19 cellular contexts compared by ENCODE assay signal in genomic region chr3:134563614-134564013, GRCh38.
A peak's percentile ranks its signal among the peaks of the same experiment; 100 is the strongest.
DNase-seq lines count a peak whose midpoint lies in the region; ATAC-seq, FAIRE-seq and TF ChIP-seq lines count a peak whose summit lies in the region.
"Had no signal": no experiment of that assay in that cellular context is flagged by ENCODE, and none has a peak within 500 bp of the region (broad histone marks: within the 10 kb centered on the region; RNA-seq: fewer than 3 reads in every experiment).

No MANE protein-coding gene starts in this region.

- peaks cover 42% of the 10 kb centered on the region for H3K36me3 Mint-ChIP-seq in MCF 10A (ENCODE audit: insufficient read depth, unreplicated experiment)

- H3K4me2 ChIP-seq in mammary epithelial cell (ENCODE audit: insufficient read depth, low read depth, low read length): no peak overlapping the region
- no peak overlapping the region for H3K4me2 ChIP-seq in K562 (ENCODE audit: insufficient read depth, low read length)
- H3K4me2 ChIP-seq: BLaER1 had no signal

- no peaks in the 10 kb centered on the region for H3K9me1 ChIP-seq in K562 (ENCODE audit: control insufficient read depth, insufficient read depth, low read length)

- POLR2A ChIA-PET in MCF 10A (lab: Yijun Ruan, JAX) (no interaction called here), K562 (lab: Yijun Ruan, JAX) (no interaction called here)

- dilution Hi-C loops in mammary epithelial cell (cut with HindIII; ENCODE audit: low sequenced_read_pairs): loop anchor here (5.0 kb wide), 1 partner anchor 51 kb away; no protein-coding TSS in a partner anchor

- H3K4me1 ChIP-seq in mammary epithelial cell (ENCODE audit: insufficient read depth, low read length): no peaks in the 10 kb centered on the region
- no peaks in the 10 kb centered on the region for H3K4me1 ChIP-seq in K562 (replicated peaks in 1 of 2; ENCODE audit: control insufficient read depth in 2 of 2, insufficient read depth in 2 of 2, low read length in 2 of 2)
- no peaks in the 10 kb centered on the region for H3K4me1 ChIP-seq in foreskin keratinocyte
- H3K4me1 ChIP-seq: BLaER1 had no signal

- CTCF ChIA-PET in mammary epithelial cell (lab: Charles Lee; ENCODE audit: low non-redundant PET) (no interaction called here), MCF 10A (lab: Yijun Ruan, JAX) (interaction anchor here (0.9 to 1.2 kb wide), 3 partner anchors 18 to 44 kb away, joined by 3 to 5 read pairs (median 3); no protein-coding TSS in a partner anchor), K562 (lab: Yijun Ruan, JAX; ENCODE audit: low intra/inter-chr PET ratio) (no interaction called here)

- no peaks in the 10 kb centered on the region for H3K27me3 ChIP-seq in mammary epithelial cell (ENCODE audit: insufficient read depth, low read length)
- H3K27me3 ChIP-seq in K562 (ENCODE audit: control insufficient read depth in 2 of 2, insufficient read depth in 2 of 2, low read length in 2 of 2): no peaks in the 10 kb centered on the region
- H3K27me3 ChIP-seq in foreskin keratinocyte: no peaks in the 10 kb centered on the region
- H3K27me3 ChIP-seq: BLaER1 had no signal

- in situ Hi-C loops in mammary epithelial cell (cut with MboI; ENCODE audit: low sequenced_read_pairs in 2 of 2): no loop called here
- in situ Hi-C loops in K562 (cut with MboI): no loop called here

- intact Hi-C loops in mammary epithelial cell (cut with micrococcal nuclease): no loop called here
- intact Hi-C loops in MCF 10A (cut with micrococcal nuclease): no loop called here
- intact Hi-C loops in K562 (cut with micrococcal nuclease): no loop called here

- ATAC-seq in K562: peak; percentile 49; the same call in 2 of the 3 replicates
- peak; percentile 41 for ATAC-seq in foreskin keratinocyte
- no peak for ATAC-seq in GM21423 (IDR thresholded peaks at IDR 0.05; ENCODE audit: unreplicated experiment)
- ATAC-seq: HCT116, Panc1 had no signal

- no peaks in the 10 kb centered on the region for H3K4me1 Mint-ChIP-seq in MCF 10A (ENCODE audit: insufficient read depth, unreplicated experiment)

- no peaks in the 10 kb centered on the region for H4K20me1 ChIP-seq in mammary epithelial cell (ENCODE audit: insufficient read depth, low read length)
- no peaks in the 10 kb centered on the region for H4K20me1 ChIP-seq in K562 (replicated peaks; ENCODE audit: control insufficient read depth, insufficient read depth, low read length)
- H4K20me1 ChIP-seq: BLaER1 had no signal

- no peaks in the 10 kb centered on the region for H3K79me2 ChIP-seq in mammary epithelial cell (ENCODE audit: insufficient read depth, low read length)
- no peaks in the 10 kb centered on the region for H3K79me2 ChIP-seq in K562 (ENCODE audit: control insufficient read depth, insufficient read depth, low read length)

- BruUV-seq in mammary epithelial cell (replicated peaks; lab: Mats Ljungman, UMichigan): no TSS peak
- no TSS peak for BruUV-seq in MCF 10A (replicated peaks; lab: Mats Ljungman, UMichigan)
- BruUV-seq in K562 (replicated peaks; lab: Mats Ljungman, UMichigan): no TSS peak

- WGBS in mammary epithelial cell (ENCODE audit: low coverage, missing lambda C conversion rate): 99% methylated on average over 6 of the region's 6 CpGs
- 38% methylated on average over 3 of the region's 6 CpGs for WGBS in K562 (ENCODE audit: insufficient coverage, low coverage, missing lambda C conversion rate)

- no peak overlapping the region for H3K27ac Mint-ChIP-seq in MCF 10A (ENCODE audit: low read depth, unreplicated experiment)

- no peak for FAIRE-seq in K562 (lab: Jason Lieb, UNC)
- FAIRE-seq: A204.1, GM12892 had no signal

- no peak for TF ChIP-seq EP300 in K562 (IDR thresholded peaks at IDR 0.05; ENCODE audit: low read length)

- no peaks in the 10 kb centered on the region for H3K27me3 Mint-ChIP-seq in MCF 10A (ENCODE audit: insufficient read depth, unreplicated experiment)

- H3K4me3 ChIP-seq in mammary epithelial cell (replicated peaks in 1 of 3; ENCODE audit: insufficient read depth in 1 of 3, low read depth in 2 of 3, low read length in 3 of 3): no peak overlapping the region
- no peak overlapping the region for H3K4me3 ChIP-seq in K562
- H3K4me3 ChIP-seq: BLaER1, GM23248 had no signal

- TF ChIP-seq CTCF in mammary epithelial cell (conservative IDR thresholded peaks at IDR 0.05 in 1 of 2, IDR thresholded peaks at IDR 0.05 in 1 of 2; ENCODE audit: extremely low read depth in 1 of 2, insufficient read depth in 1 of 2, low read depth in 1 of 2, low read length in 2 of 2): no peak
- TF ChIP-seq CTCF in MCF 10A (IDR thresholded peaks at IDR 0.05; ENCODE audit: unreplicated experiment): no peak
- TF ChIP-seq CTCF in K562 (IDR thresholded peaks at IDR 0.05 in 2 of 3, conservative IDR thresholded peaks at IDR 0.05 in 1 of 3; ENCODE audit: insufficient read depth in 2 of 3, low read depth in 1 of 3, low read length in 3 of 3): no peak
- no peak for TF ChIP-seq CTCF in foreskin keratinocyte (conservative IDR thresholded peaks at IDR 0.05)

- H3K9ac ChIP-seq in mammary epithelial cell (ENCODE audit: insufficient read depth, low read length) (no peak overlapping the region), K562 (ENCODE audit: insufficient read depth in 1 of 2, low read depth in 2 of 2, low read length in 2 of 2) (no peak overlapping the region)
- H3K9ac ChIP-seq: BLaER1, GM23248 had no signal

- no peak overlapping the region for H3K27ac ChIP-seq in mammary epithelial cell (ENCODE audit: insufficient read depth, low read depth, low read length)
- H3K27ac ChIP-seq in K562 (ENCODE audit: extremely low read depth, low read depth, low read length): no peak overlapping the region
- no peak overlapping the region for H3K27ac ChIP-seq in foreskin keratinocyte
- H3K27ac ChIP-seq: BLaER1, GM23248, HL-60 had no signal

- no peaks in the 10 kb centered on the region for H3K9me3 ChIP-seq in mammary epithelial cell (replicated peaks; ENCODE audit: insufficient read depth, low read length)
- no peaks in the 10 kb centered on the region for H3K9me3 ChIP-seq in K562 (replicated peaks; ENCODE audit: control insufficient read depth, insufficient read depth, low read depth, low read length)

- peaks cover 2% of the 10 kb centered on the region for H3K9me3 Mint-ChIP-seq in MCF 10A (ENCODE audit: unreplicated experiment)

- peak; percentile 1 for DNase-seq in mammary epithelial cell
- DNase-seq in MCF 10A (ENCODE audit: unreplicated experiment): no peak
- DNase-seq in K562 (ENCODE audit: extremely low read depth in 1 of 4, low spot score in 3 of 4): no peak
- DNase-seq in foreskin keratinocyte: peak; percentile 19 to 32
- no peak for DNase-seq in mucosa of gallbladder (ENCODE audit: low spot score)
- DNase-seq in RKO (ENCODE audit: low spot score): no peak
- DNase-seq: GM23248, MV-4-11, NCI-H1417, NCI-H1930, NCI-H526 treated with DMSO at 0.1 percent for 48 hours, SHP77 had no signal

- H2AFZ ChIP-seq in mammary epithelial cell (ENCODE audit: low read depth, low read length): no peak overlapping the region
- H2AFZ ChIP-seq in K562 (ENCODE audit: low read depth, low read length): no peak overlapping the region
- H2AFZ ChIP-seq: GM23248 had no signal

- no peak for TF ChIP-seq POLR2A in K562 (conservative IDR thresholded peaks at IDR 0.05)

- no peak overlapping the region for H3K4me3 Mint-ChIP-seq in MCF 10A (ENCODE audit: unreplicated experiment)

- no peaks in the 10 kb centered on the region for H3K36me3 ChIP-seq in mammary epithelial cell (ENCODE audit: insufficient read depth, low read length)
- no peaks in the 10 kb centered on the region for H3K36me3 ChIP-seq in K562 (ENCODE audit: control insufficient read depth, insufficient read depth, low read length)

- no peak for TF ChIP-seq RAD21 in K562 (CRISPR knock-in tag; conservative IDR thresholded peaks at IDR 0.05 in 1 of 2, IDR thresholded peaks at IDR 0.05 in 1 of 2)

TF ChIP-seq in K562, 482 proteins besides CTCF, POLR2A, EP300 and RAD21 (continues in another document):
- TF ChIP-seq CHD2 (IDR thresholded peaks at IDR 0.05; ENCODE audit: low read depth, low read length) (no peak), ZNF79 (CRISPR knock-in tag; IDR thresholded peaks at IDR 0.05; ENCODE audit: low read depth) (no peak), GATAD2B (IDR thresholded peaks at IDR 0.05; ENCODE audit: borderline replicate concordance) (no peak), ATF3 (IDR thresholded peaks at IDR 0.05) (peak; percentile 64), ATF3 (CRISPR knock-in tag; conservative IDR thresholded peaks at IDR 0.05) (no peak), CEBPG (CRISPR knock-in tag; IDR thresholded peaks at IDR 0.05) (no peak), CEBPG (tag; conservative IDR thresholded peaks at IDR 0.05 in 1 of 2, IDR thresholded peaks at IDR 0.05 in 1 of 2) (0 out of 4 replicates have a peak, but pooled peaks of 1 of the 2 experiments have one; percentile 42), RFX1 (IDR thresholded peaks at IDR 0.05) (no peak), HMGN3 (IDR thresholded peaks at IDR 0.05; ENCODE audit: borderline replicate concordance, extremely low read depth, insufficient read length, low read depth, low read length) (no peak)

Comparison
In these comparisons a context has a peak if more than half of its experiments do, and no peak if none do; other contexts are left out.
1. DNase-seq: peak in mammary epithelial cell (single experiment) and foreskin keratinocyte (2 of 2); none in MCF 10A (single experiment), K562 (0 of 4), mucosa of gallbladder (single experiment) and RKO (single experiment).